In the genomic region with DNA sequence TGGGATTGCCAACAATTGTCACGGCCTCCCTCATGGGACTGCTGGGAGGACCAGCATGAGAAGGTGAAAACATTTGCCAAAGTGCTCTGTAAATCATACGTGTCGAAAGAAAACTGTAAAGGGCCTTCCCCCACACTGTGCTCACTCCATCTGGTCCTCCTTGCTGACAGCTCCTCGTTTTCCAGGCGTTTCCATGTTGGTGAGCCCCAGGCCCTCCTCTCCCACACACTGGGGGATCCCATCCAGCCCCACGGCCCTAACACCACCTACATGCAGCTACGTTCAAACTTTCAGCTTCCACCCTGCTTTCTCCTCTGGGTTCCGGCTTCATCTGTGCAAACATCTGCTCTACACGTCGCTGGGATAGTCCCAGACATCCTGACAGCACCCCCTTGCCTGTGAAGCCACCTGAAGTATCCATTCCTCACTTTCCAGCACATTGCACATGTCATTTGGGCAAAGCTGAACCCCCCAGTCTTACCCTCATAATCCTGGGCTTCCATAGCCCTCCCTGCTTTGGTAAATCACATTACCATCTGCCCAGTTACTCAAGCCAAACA, we compare ENCODE assay signal across 31 cellular contexts. TPM values are rescaled to one million over a fixed set of nuclear protein-coding genes. Genes with fewer than 3 reads are reported as not detected.
DNase-seq lines count a peak whose midpoint lies in the region; ATAC-seq, FAIRE-seq and TF ChIP-seq lines count a peak whose summit lies in the region.
"Had no signal": no experiment of that assay in that cellular context is flagged by ENCODE, and none has a peak within 500 bp of the region (broad histone marks: within the 10 kb centered on the region; RNA-seq: fewer than 3 reads in every experiment).

No MANE protein-coding gene starts in this region.

- no peak overlapping the region for H3K4me3 ChIP-seq in kidney (ENCODE audit: low read length in 2 of 2)
- H3K4me3 ChIP-seq: ascending aorta, colonic mucosa, prostate gland, right lobe of liver, spleen, transverse colon had no signal

- no peak for FAIRE-seq in kidney (lab: Jason Lieb, UNC)
- FAIRE-seq: islet of Langerhans had no signal

- TF ChIP-seq CTCF in RWPE1 (conservative IDR thresholded peaks at IDR 0.05; ENCODE audit: low read depth) (no peak), kidney (IDR thresholded peaks at IDR 0.05; ENCODE audit: borderline replicate concordance, extremely low read depth, insufficient read depth) (no peak)

- peaks cover 32% of the 10 kb centered on the region for H3K36me3 Mint-ChIP-seq in activated naive CD4-positive, alpha-beta T cell treated with anti-CD3 and anti-CD28 coated beads for 36 hours (ENCODE audit: low read depth)
- peaks cover 6% of the 10 kb centered on the region for H3K36me3 Mint-ChIP-seq in stimulated activated memory B cell treated with anti-CD40 and anti-IgM and Interleukin-4, amounts not matched to agents 10 μg/mL and 1 μg/mL and 100 μg/mL, for 72 hours

- peaks cover 16% of the 10 kb centered on the region for H3K9me3 Mint-ChIP-seq in activated naive CD4-positive, alpha-beta T cell treated with anti-CD3 and anti-CD28 coated beads for 36 hours
- H3K9me3 Mint-ChIP-seq in stimulated activated memory B cell treated with anti-CD40 and anti-IgM and Interleukin-4, amounts not matched to agents 10 μg/mL and 1 μg/mL and 100 μg/mL, for 72 hours: peaks cover 7% of the 10 kb centered on the region

- H3K27ac ChIP-seq in RWPE1 (peak overlapping the region; percentile 55; the same call in 1 of the 2 replicates), kidney (ENCODE audit: low read depth in 2 of 2, low read length in 2 of 2) (no peak overlapping the region)
- H3K27ac ChIP-seq: ascending aorta, colonic mucosa, prostate gland had no signal

- peaks cover 75% of the 10 kb centered on the region for H3K4me1 Mint-ChIP-seq in activated naive CD4-positive, alpha-beta T cell treated with anti-CD3 and anti-CD28 coated beads for 36 hours (ENCODE audit: low read depth)
- peaks cover 41% of the 10 kb centered on the region for H3K4me1 Mint-ChIP-seq in stimulated activated memory B cell treated with anti-CD40 and anti-IgM and Interleukin-4, amounts not matched to agents 10 μg/mL and 1 μg/mL and 100 μg/mL, for 72 hours

- peaks cover 0 to 7% of the 10 kb centered on the region in 2 donors for H3K9me3 ChIP-seq in kidney (ENCODE audit: control insufficient read depth in 1 of 2, low read length in 2 of 2)
- H3K9me3 ChIP-seq: Caco-2, colonic mucosa, prostate gland, right lobe of liver, transverse colon had no signal

- H3K27ac Mint-ChIP-seq in activated naive CD4-positive, alpha-beta T cell treated with anti-CD3 and anti-CD28 coated beads for 36 hours: peak overlapping the region; percentile 33
- H3K27ac Mint-ChIP-seq in stimulated activated memory B cell treated with anti-CD40 and anti-IgM and Interleukin-4, amounts not matched to agents 10 μg/mL and 1 μg/mL and 100 μg/mL, for 72 hours: peak overlapping the region; percentile 36
- H3K27ac Mint-ChIP-seq: activated naive CD8-positive, alpha-beta T cell; T-helper 2 cell treated with Interferon-gamma antibody and Interleukin-4, amounts not matched to agents 5 μg/mL and 100 μg/mL, for 36 hours had no signal

- no peaks in the 10 kb centered on the region for H3K27me3 Mint-ChIP-seq in activated naive CD4-positive, alpha-beta T cell treated with anti-CD3 and anti-CD28 coated beads for 36 hours (ENCODE audit: low read depth)
- H3K27me3 Mint-ChIP-seq in stimulated activated memory B cell treated with anti-CD40 and anti-IgM and Interleukin-4, amounts not matched to agents 10 μg/mL and 1 μg/mL and 100 μg/mL, for 72 hours: no peaks in the 10 kb centered on the region
- H3K27me3 Mint-ChIP-seq: activated naive CD8-positive, alpha-beta T cell; B cell; IgD-negative memory B cell had no signal

- H3K4me3 Mint-ChIP-seq in activated naive CD4-positive, alpha-beta T cell treated with anti-CD3 and anti-CD28 coated beads for 36 hours: no peak overlapping the region
- no peak overlapping the region for H3K4me3 Mint-ChIP-seq in stimulated activated memory B cell treated with anti-CD40 and anti-IgM and Interleukin-4, amounts not matched to agents 10 μg/mL and 1 μg/mL and 100 μg/mL, for 72 hours
- H3K4me3 Mint-ChIP-seq: activated naive CD8-positive, alpha-beta T cell; B cell; IgD-negative memory B cell; T-helper 2 cell treated with Interferon-gamma antibody and Interleukin-4, amounts not matched to agents 5 μg/mL and 100 μg/mL, for 36 hours had no signal

- ATAC-seq in stimulated activated memory B cell treated with anti-CD40 and anti-IgM and Interleukin-4, amounts not matched to agents 10 μg/mL and 1 μg/mL and 100 μg/mL, for 72 hours: no peak
- ATAC-seq in GM19328 (IDR thresholded peaks at IDR 0.05; ENCODE audit: unreplicated experiment): no peak
- ATAC-seq: HCT116, left ventricle myocardium superior had no signal

- H3K4me1 ChIP-seq in kidney (ENCODE audit: control insufficient read depth in 1 of 2, insufficient read depth in 1 of 2, low read depth in 1 of 2, low read length in 2 of 2): peaks cover 0 to 2% of the 10 kb centered on the region in 2 donors
- H3K4me1 ChIP-seq: ascending aorta, Caco-2, colonic mucosa had no signal

- CTCF ChIA-PET in activated naive CD4-positive, alpha-beta T cell treated with anti-CD3 and anti-CD28 coated beads for 36 hours (lab: Charles Lee): interaction anchor here (1.3 to 2.0 kb wide), 4 partner anchors 10 to 120 kb away, joined by 3 to 8 read pairs (median 6); no protein-coding TSS in a partner anchor
- CTCF ChIA-PET in RWPE1 (lab: Yijun Ruan, JAX): interaction anchor here (1.3 kb wide), 1 partner anchor 15 kb away, joined by 4 read pairs; no protein-coding TSS in a partner anchor

- intact Hi-C loops in activated naive CD4-positive, alpha-beta T cell treated with anti-CD3 and anti-CD28 coated beads for 36 hours (cut with micrococcal nuclease): loop anchor here (10.0 kb wide), 1 partner anchor 1124 kb away; no protein-coding TSS in a partner anchor
- intact Hi-C loops in kidney (cut with DNase I): loop anchor here (10.0 kb wide), 1 partner anchor 54 kb away; no protein-coding TSS in a partner anchor

- no peaks in the 10 kb centered on the region for H3K36me3 ChIP-seq in kidney (ENCODE audit: control insufficient read depth in 1 of 2, insufficient read depth in 2 of 2, low read length in 2 of 2)
- H3K36me3 ChIP-seq: ascending aorta, colonic mucosa, prostate gland, right lobe of liver, spleen, transverse colon had no signal

- POLR2A ChIA-PET in RWPE1 (lab: Yijun Ruan, JAX; ENCODE audit: low non-redundant PET): no interaction called here

- H3K9ac ChIP-seq in kidney (ENCODE audit: low read length in 2 of 2): no peak overlapping the region

- DNase-seq in activated naive CD4-positive, alpha-beta T cell treated with anti-CD3 and anti-CD28 coated beads for 36 hours: peak; percentile 4
- DNase-seq in activated naive CD4-positive, alpha-beta T cell (lab: John Stamatoyannopoulos, UW): no peak
- DNase-seq in RWPE1 (ENCODE audit: low spot score) (no peak), kidney (peak; percentile 20), NCI-H1092 (lab: John Stamatoyannopoulos, UW) (no peak), NAMALWA (ENCODE audit: low spot score) (no peak)
- DNase-seq: activated CD4-positive, alpha-beta T cell treated with anti-CD3 and anti-CD28 coated beads for 1 hour; Caco-2; colonic mucosa; DMS79 treated with DMSO at 0.1 percent for 48 hours; effector memory CD4-positive, alpha-beta T cell; erythroblast; GDM1; left ventricle myocardium superior; NCI-H2107; NCI-H748 treated with DMSO at 0.1 percent for 48 hours; nucleus accumbens; SHP77 treated with DMSO at 0.1 percent for 48 hours; spleen had no signal

RNA-seq across cellular contexts. Expression of a gene that starts 42.7 kb away (rescaled TPM):
- 10 to 100 TPM; 10.1 to 11.7 TPM for total RNA-seq in activated naive CD4-positive, alpha-beta T cell treated with anti-CD3 and anti-CD28 coated beads for 36 hours
- 4.1 TPM for total RNA-seq in kidney
- polyA plus RNA-seq in kidney (ENCODE audit: insufficient read depth, low read depth, low replicate concordance): 3.2 TPM

Comparison
In these comparisons a context has a peak if more than half of its experiments do, and no peak if none do; other contexts are left out.
1. DNase-seq: peak in activated naive CD4-positive, alpha-beta T cell treated with anti-CD3 and anti-CD28 coated beads for 36 hours (single experiment) and kidney (single experiment); none in activated naive CD4-positive, alpha-beta T cell (0 of 4), RWPE1 (single experiment), NCI-H1092 (single experiment) and NAMALWA (single experiment).